ENCODE assay signal across 24 cellular contexts in the genomic region with DNA sequence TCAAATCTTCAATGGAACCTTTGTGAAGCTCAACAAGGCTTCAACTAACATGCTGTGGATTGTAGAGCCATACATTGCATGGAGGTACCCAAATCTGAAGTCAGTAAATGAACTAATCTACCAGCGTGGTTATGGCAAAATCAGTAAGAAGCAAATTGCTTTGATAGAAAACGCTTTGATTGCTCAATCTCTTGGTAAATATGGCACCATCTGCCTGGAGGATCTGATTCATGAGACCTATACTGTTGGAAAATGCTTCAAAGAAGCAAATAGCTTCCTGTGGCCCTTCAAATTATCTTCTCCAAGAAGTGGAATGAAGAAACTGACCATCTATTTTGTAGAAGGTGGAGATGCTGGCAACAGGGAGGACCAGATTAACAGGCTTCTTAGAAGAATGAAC.
"Had no signal": no experiment of that assay in that cellular context is flagged by ENCODE, and none has a peak within 500 bp of the region (broad histone marks: within the 10 kb centered on the region; RNA-seq: fewer than 3 reads in every experiment).

No MANE protein-coding gene starts in this region.

- H3K36me3 ChIP-seq: colonic mucosa, esophagus muscularis mucosa, neural progenitor cell, ovary, thoracic aorta, vagina had no signal

- H3K9ac ChIP-seq: neural progenitor cell had no signal

- FAIRE-seq: frontal cortex, keratinocyte had no signal

- H2AFZ ChIP-seq: neural progenitor cell had no signal

- H3K4me1 ChIP-seq: colonic mucosa, esophagus muscularis mucosa, neural progenitor cell, psoas muscle, vagina had no signal

- H3K4me3 ChIP-seq: colonic mucosa, esophagus muscularis mucosa, lung, neural progenitor cell, ovary, psoas muscle, skin epidermis, thoracic aorta, vagina had no signal

- H3K9me3 ChIP-seq: colonic mucosa, esophagus muscularis mucosa, ovary, psoas muscle, thoracic aorta, vagina had no signal

- ATAC-seq: naive thymus-derived CD4-positive, alpha-beta T cell; psoas muscle; right cardiac atrium; stimulated activated naive B cell treated with anti-CD40 and anti-IgM and Interleukin-4, amounts not matched to agents 10 μg/mL and 1 μg/mL and 100 μg/mL, for 72 hours had no signal

- DNase-seq: colonic mucosa; effector CD8-positive, alpha-beta T cell; endodermal cell; hypothalamus; immature natural killer cell; midbrain; naive thymus-derived CD4-positive, alpha-beta T cell; occipital lobe; ovary; posterior cingulate gyrus; psoas muscle; right cardiac atrium; stimulated activated CD4-positive, alpha-beta T cell treated with anti-CD3 and anti-CD28 coated beads, Interleukin-15, amount 100 ng/mL, for 24 hours; stimulated activated CD4-positive, alpha-beta T cell treated with anti-CD3 and anti-CD28 coated beads, Interleukin-2, amount 100 ng/mL, for 48 hours; stimulated activated naive B cell treated with anti-CD40 and anti-IgM and Interleukin-4, amounts not matched to agents 10 μg/mL and 1 μg/mL and 100 μg/mL, for 72 hours; trophoblast cell had no signal

- H3K27me3 ChIP-seq: colonic mucosa, esophagus muscularis mucosa, neural progenitor cell, ovary, vagina had no signal

- H3K4me2 ChIP-seq: neural progenitor cell had no signal

- H3K27ac ChIP-seq: colonic mucosa, esophagus muscularis mucosa, neural progenitor cell, ovary, psoas muscle, skin epidermis, thoracic aorta, vagina had no signal
